Comparison of ENCODE assay signal across 12 cellular contexts in genomic region chr19:28793391-28794168, GRCh38.
DNase-seq lines count a peak whose midpoint lies in the region; ATAC-seq, FAIRE-seq and TF ChIP-seq lines count a peak whose summit lies in the region.
"Had no signal": no experiment of that assay in that cellular context is flagged by ENCODE, and none has a peak within 500 bp of the region (broad histone marks: within the 10 kb centered on the region; RNA-seq: fewer than 3 reads in every experiment).

No MANE protein-coding gene starts in this region.

- intact Hi-C loops in left ventricle myocardium inferior (cut with micrococcal nuclease): no loop called here

- no peaks in the 10 kb centered on the region for H3F3A ChIP-seq in neural cell (ENCODE audit: insufficient read depth, low read length, poor library complexity, severe bottlenecking)

- FAIRE-seq in D721Med (lab: Jason Lieb, UNC): no peak

- H3K4me1 ChIP-seq in left ventricle myocardium inferior: peaks cover 10% of the 10 kb centered on the region

- no peaks in the 10 kb centered on the region for H3K79me2 ChIP-seq in neural cell (replicated peaks; ENCODE audit: insufficient read depth, low read length)

- H3K9me3 Mint-ChIP-seq in T-helper 2 cell treated with Interferon-gamma antibody and Interleukin-4, amounts not matched to agents 5 μg/mL and 100 μg/mL, for 36 hours: peaks cover 11% of the 10 kb centered on the region

- DNase-seq in Daoy (ENCODE audit: low read depth) (peak; percentile 28), left ventricle myocardium inferior (peak; percentile 16), D721Med (ENCODE audit: insufficient read length, low spot score) (no peak)
- peak; percentile 10 for DNase-seq in T-helper 2 cell treated with Interferon-gamma antibody and Interleukin-4, amounts not matched to agents 5 μg/mL and 100 μg/mL, for 36 hours (ENCODE audit: low spot score)
- DNase-seq in activated naive CD4-positive, alpha-beta T cell (lab: John Stamatoyannopoulos, UW): no peak
- DNase-seq: NCI-H2081 treated with DMSO at 0.1 percent for 48 hours; NK-92 treated with Interleukin-12 subunit alpha and Interleukin-12 subunit beta, amount 100 ng/mL, for 24 hours had no signal

- peaks cover 7% of the 10 kb centered on the region for H3K4me1 Mint-ChIP-seq in T-helper 2 cell treated with Interferon-gamma antibody and Interleukin-4, amounts not matched to agents 5 μg/mL and 100 μg/mL, for 36 hours (ENCODE audit: low read depth)

- peaks cover 1% of the 10 kb centered on the region for H3K36me3 Mint-ChIP-seq in T-helper 2 cell treated with Interferon-gamma antibody and Interleukin-4, amounts not matched to agents 5 μg/mL and 100 μg/mL, for 36 hours (ENCODE audit: low read depth)

- no peak overlapping the region for H3K4me2 ChIP-seq in neural cell (ENCODE audit: low read length)

- no peak for TF ChIP-seq RAD21 in neural cell (conservative IDR thresholded peaks at IDR 0.05)

- peak overlapping the region; percentile 70 for H3K4me3 ChIP-seq in left ventricle myocardium inferior
- peak overlapping the region; percentile 57 for H3K4me3 ChIP-seq in neural cell (ENCODE audit: low read length)

- no peaks in the 10 kb centered on the region for H3K36me3 ChIP-seq in left ventricle myocardium inferior
- H3K36me3 ChIP-seq in neural cell (ENCODE audit: insufficient read depth, low read length): no peaks in the 10 kb centered on the region

- peak overlapping the region; percentile 53 for H3K27ac ChIP-seq in left ventricle myocardium inferior (replicated peaks)
- H3K27ac ChIP-seq in neural cell (ENCODE audit: low read length): no peak overlapping the region
- H3K27ac ChIP-seq: body of pancreas had no signal

- no peaks in the 10 kb centered on the region for H3K9me3 ChIP-seq in left ventricle myocardium inferior (replicated peaks)
- H3K9me3 ChIP-seq in neural cell (ENCODE audit: low read length): peaks cover 10% of the 10 kb centered on the region
- H3K9me3 ChIP-seq: body of pancreas had no signal

- TF ChIP-seq EP300 in neural cell (conservative IDR thresholded peaks at IDR 0.05; ENCODE audit: poor library complexity, severe bottlenecking): no peak

- H4K20me1 ChIP-seq in neural cell (ENCODE audit: insufficient read depth): no peaks in the 10 kb centered on the region

- no peaks in the 10 kb centered on the region for H3K9me2 ChIP-seq in neural cell (ENCODE audit: insufficient read depth, low read length)

- no peak overlapping the region for H3K9ac ChIP-seq in neural cell (ENCODE audit: low read length)

- peak overlapping the region; percentile 55 for H3K4me3 Mint-ChIP-seq in T-helper 2 cell treated with Interferon-gamma antibody and Interleukin-4, amounts not matched to agents 5 μg/mL and 100 μg/mL, for 36 hours

- H3K27ac Mint-ChIP-seq in T-helper 2 cell treated with Interferon-gamma antibody and Interleukin-4, amounts not matched to agents 5 μg/mL and 100 μg/mL, for 36 hours: no peak overlapping the region

- ATAC-seq in SK-N-SH treated with all-trans-retinoic acid at 6 μM for 48 hours: no peak
- no peak for ATAC-seq in HG02981 (IDR thresholded peaks at IDR 0.05; ENCODE audit: unreplicated experiment)
- ATAC-seq: body of pancreas, esophagus mucosa had no signal

- H2AFZ ChIP-seq in neural cell (ENCODE audit: low read depth, low read length): no peak overlapping the region

- TF ChIP-seq CTCF in left ventricle myocardium inferior (IDR thresholded peaks at IDR 0.05; ENCODE audit: borderline replicate concordance): no peak
- no peak for TF ChIP-seq CTCF in neural cell (IDR thresholded peaks at IDR 0.05; ENCODE audit: poor library complexity, severe bottlenecking)
- TF ChIP-seq CTCF in D721Med (IDR thresholded peaks at IDR 0.05; ENCODE audit: insufficient read depth, missing control alignments): no peak

- H3K27me3 ChIP-seq in left ventricle myocardium inferior (ENCODE audit: low read depth) (peaks cover 28% of the 10 kb centered on the region), neural cell (ENCODE audit: insufficient read depth, low read depth, low read length) (peaks cover 25% of the 10 kb centered on the region)

- H3K27me3 Mint-ChIP-seq in T-helper 2 cell treated with Interferon-gamma antibody and Interleukin-4, amounts not matched to agents 5 μg/mL and 100 μg/mL, for 36 hours (ENCODE audit: low read depth): peaks cover 31% of the 10 kb centered on the region

TF ChIP-seq in neural cell, 6 proteins besides CTCF, POLR2A, EP300 and RAD21:
- no peak for TF ChIP-seq TAF1 (IDR thresholded peaks at IDR 0.05; ENCODE audit: low read depth)
- TF ChIP-seq SMC3 (conservative IDR thresholded peaks at IDR 0.05; ENCODE audit: poor library complexity): no peak
- no peak for TF ChIP-seq POLR2AphosphoS5 (IDR thresholded peaks at IDR 0.05)
- TF ChIP-seq REST (IDR thresholded peaks at IDR 0.05; ENCODE audit: borderline replicate concordance): no peak
- TF ChIP-seq MXI1 (conservative IDR thresholded peaks at IDR 0.05; ENCODE audit: poor library complexity, severe bottlenecking): no peak
- TF ChIP-seq EZH2 (IDR thresholded peaks at IDR 0.05; ENCODE audit: borderline replicate concordance, insufficient read depth, low read length, poor library complexity, severe bottlenecking): no peak

TF ChIP-seq in SK-N-SH treated with all-trans-retinoic acid at 6 μM for 48 hours, 23 proteins besides CTCF, POLR2A, EP300 and RAD21:
- TF ChIP-seq PPARA (CRISPR knock-in tag; IDR thresholded peaks at IDR 0.05; ENCODE audit: borderline replicate concordance) (no peak), ZC3H10 (CRISPR knock-in tag; IDR thresholded peaks at IDR 0.05) (no peak), ZNF565 (CRISPR knock-in tag; conservative IDR thresholded peaks at IDR 0.05; ENCODE audit: low read depth) (no peak), TCF4 (CRISPR knock-in tag; IDR thresholded peaks at IDR 0.05; ENCODE audit: borderline replicate concordance) (no peak), OSR1 (CRISPR knock-in tag; IDR thresholded peaks at IDR 0.05) (no peak), ZNF70 (CRISPR knock-in tag; IDR thresholded peaks at IDR 0.05) (no peak), PATZ1 (CRISPR knock-in tag; IDR thresholded peaks at IDR 0.05; ENCODE audit: borderline replicate concordance) (no peak), GLIS3 (CRISPR knock-in tag; IDR thresholded peaks at IDR 0.05) (no peak), BACH2 (CRISPR knock-in tag; IDR thresholded peaks at IDR 0.05; ENCODE audit: borderline replicate concordance) (no peak), RARB (CRISPR knock-in tag; IDR thresholded peaks at IDR 0.05) (no peak), ZNF8 (CRISPR knock-in tag; IDR thresholded peaks at IDR 0.05) (no peak), TSHZ2 (CRISPR knock-in tag; IDR thresholded peaks at IDR 0.05) (no peak), TOX (CRISPR knock-in tag; IDR thresholded peaks at IDR 0.05; ENCODE audit: borderline replicate concordance) (no peak)

Comparison
In these comparisons a context has a peak if more than half of its experiments do, and no peak if none do; other contexts are left out.
1. DNase-seq: peak in Daoy (single experiment), T-helper 2 cell treated with Interferon-gamma antibody and Interleukin-4, amounts not matched to agents 5 μg/mL and 100 μg/mL, for 36 hours (single experiment) and left ventricle myocardium inferior (single experiment); none in activated naive CD4-positive, alpha-beta T cell (0 of 4) and D721Med (single experiment).